15 cellular contexts compared by ENCODE assay signal in genomic region chr2:173547493-173547892, GRCh38.
"Had no signal": no experiment of that assay in that cellular context is flagged by ENCODE, and none has a peak within 500 bp of the region (broad histone marks: within the 10 kb centered on the region; RNA-seq: fewer than 3 reads in every experiment).

No MANE protein-coding gene starts in this region.

- H3K36me3 ChIP-seq: pancreas, right lobe of liver, thoracic aorta, tibial nerve, upper lobe of left lung had no signal

- H3K4me3 ChIP-seq: lung, mucosa of descending colon, pancreas, right lobe of liver, thoracic aorta, tibial nerve, upper lobe of left lung had no signal

- ATAC-seq: mucosa of descending colon; natural killer cell treated with Interleukin-12 subunit alpha and Interleukin-12 subunit beta and Interleukin-15 and Interleukin-18, amount 100 ng/mL, for 72 hours; pancreas; right lobe of liver; stimulated activated naive B cell treated with anti-CD40 and anti-IgM and Interleukin-4, amounts not matched to agents 10 μg/mL and 1 μg/mL and 100 μg/mL, for 72 hours had no signal

- H3K27me3 ChIP-seq: pancreas, right lobe of liver, tibial nerve, upper lobe of left lung had no signal

- H3K27ac ChIP-seq: pancreas, right lobe of liver, thoracic aorta, tibial nerve, upper lobe of left lung had no signal

- H3K4me1 ChIP-seq: tibial nerve, upper lobe of left lung had no signal

- DNase-seq: cortex of kidney; mucosa of descending colon; naive B cell; nucleus accumbens; pancreas; right lobe of liver; small intestine; stimulated activated CD4-positive, alpha-beta T cell treated with anti-CD3 and anti-CD28 coated beads, Interleukin-15, amount 100 ng/mL, for 24 hours; stimulated activated CD4-positive, alpha-beta T cell treated with anti-CD3 and anti-CD28 coated beads, Interleukin-2, amount 100 ng/mL, for 48 hours; stimulated activated naive B cell treated with anti-CD40 and anti-IgM and Interleukin-4, amounts not matched to agents 10 μg/mL and 1 μg/mL and 100 μg/mL, for 72 hours; upper lobe of left lung had no signal

- H3K9me3 ChIP-seq: mucosa of descending colon, pancreas, right lobe of liver, thoracic aorta, upper lobe of left lung had no signal
